In genomic region chr22:37559901-37560681, GRCh38 we compare ENCODE assay signal across 9 cellular contexts. TPM values are rescaled to one million over a fixed set of nuclear protein-coding genes. Genes with fewer than 3 reads are reported as not detected.
DNase-seq lines count a peak whose midpoint lies in the region; ATAC-seq, FAIRE-seq and TF ChIP-seq lines count a peak whose summit lies in the region.
"Had no signal": no experiment of that assay in that cellular context is flagged by ENCODE, and none has a peak within 500 bp of the region (broad histone marks: within the 10 kb centered on the region; RNA-seq: fewer than 3 reads in every experiment).

CDC42EP1 (plus strand) TSS chr22:37560480; CDS start chr22:37566350, 5,870 bp downstream.

- H3K4me2 ChIP-seq in K562 (ENCODE audit: insufficient read depth, low read length): peak within 1 kb of the TSS; percentile 92

- CTCF ChIA-PET in activated naive CD4-positive, alpha-beta T cell treated with anti-CD3 and anti-CD28 coated beads for 36 hours (lab: Charles Lee): interaction anchor here (1.1 to 16.1 kb wide), 4 partner anchors 15 to 70 kb away, joined by 3 to 496 read pairs (median 13); no protein-coding TSS in a partner anchor
- CTCF ChIA-PET in K562 (lab: Yijun Ruan, JAX; ENCODE audit: low intra/inter-chr PET ratio): interaction anchor here (0.9 kb wide), 1 partner anchor 22 kb away, joined by 3 read pairs; no protein-coding TSS in a partner anchor

- TF ChIP-seq POLR2A in K562 (conservative IDR thresholded peaks at IDR 0.05): no peak
- no peak for TF ChIP-seq POLR2A in GM12891 (IDR thresholded peaks at IDR 0.05; ENCODE audit: low read depth, low read length)

- TF ChIP-seq CTCF in K562 (IDR thresholded peaks at IDR 0.05 in 2 of 3, conservative IDR thresholded peaks at IDR 0.05 in 1 of 3; ENCODE audit: insufficient read depth in 2 of 3, low read depth in 1 of 3, low read length in 3 of 3): no peak

- no peak for DNase-seq in activated naive CD4-positive, alpha-beta T cell treated with anti-CD3 and anti-CD28 coated beads for 36 hours
- DNase-seq in activated naive CD4-positive, alpha-beta T cell (lab: John Stamatoyannopoulos, UW): no peak
- DNase-seq in K562 (ENCODE audit: extremely low read depth in 1 of 4, low spot score in 3 of 4) (peak; percentile 62 to 86 (median 83)), iPS DF 6.9 (ENCODE audit: low read depth, low spot score) (no peak), putamen (ENCODE audit: low spot score) (peak; percentile 86), GM12891 (ENCODE audit: insufficient read length, low spot score) (no peak), NCI-H1417 treated with DMSO at 0.1 percent for 48 hours (lab: John Stamatoyannopoulos, UW) (no peak)

- intact Hi-C loops in activated naive CD4-positive, alpha-beta T cell treated with anti-CD3 and anti-CD28 coated beads for 36 hours (cut with micrococcal nuclease): no loop called here
- intact Hi-C loops in K562 (cut with micrococcal nuclease): no loop called here

- peaks cover 26 to 39% of the 10 kb centered on the region in 2 experiments for H3K4me1 ChIP-seq in K562 (replicated peaks in 1 of 2; ENCODE audit: control insufficient read depth in 2 of 2, insufficient read depth in 2 of 2, low read length in 2 of 2)
- peaks cover 17% of the 10 kb centered on the region for H3K4me1 ChIP-seq in iPS DF 6.9 (ENCODE audit: control insufficient read depth, insufficient read depth, low read length)

- H3K27me3 ChIP-seq in K562 (ENCODE audit: control insufficient read depth in 2 of 2, insufficient read depth in 2 of 2, low read length in 2 of 2) (no peaks in the 10 kb centered on the region), iPS DF 6.9 (ENCODE audit: control insufficient read depth, insufficient read depth, low read length) (peaks cover 8% of the 10 kb centered on the region; the same call in 1 of the 2 replicates)

- ATAC-seq in K562 (peak; percentile 74), HG02610 (IDR thresholded peaks at IDR 0.05; ENCODE audit: unreplicated experiment) (no peak)

- H3K27ac ChIP-seq in K562 (ENCODE audit: extremely low read depth, low read depth, low read length) (peak within 1 kb of the TSS; percentile 97), iPS DF 6.9 (ENCODE audit: low read length) (no peak within 1 kb of the TSS)

- H3K9ac ChIP-seq in K562 (ENCODE audit: insufficient read depth in 1 of 2, low read depth in 2 of 2, low read length in 2 of 2): peak within 1 kb of the TSS; percentile 97

- peak within 1 kb of the TSS; percentile 72 for H2AFZ ChIP-seq in K562 (ENCODE audit: low read depth, low read length)

- H3K79me2 ChIP-seq in K562 (ENCODE audit: control insufficient read depth, insufficient read depth, low read length): peaks cover 46% of the 10 kb centered on the region

- peaks cover 13% of the 10 kb centered on the region for H3K4me1 Mint-ChIP-seq in activated naive CD4-positive, alpha-beta T cell treated with anti-CD3 and anti-CD28 coated beads for 36 hours (ENCODE audit: low read depth)

- no peak for TF ChIP-seq RAD21 in K562 (CRISPR knock-in tag; conservative IDR thresholded peaks at IDR 0.05 in 1 of 2, IDR thresholded peaks at IDR 0.05 in 1 of 2)

- H3K36me3 ChIP-seq in K562 (ENCODE audit: control insufficient read depth, insufficient read depth, low read length): peaks cover 24% of the 10 kb centered on the region; the same call in 2 of the 3 replicates
- H3K36me3 ChIP-seq in iPS DF 6.9 (ENCODE audit: control insufficient read depth, insufficient read depth, low read length): no peaks in the 10 kb centered on the region

- H3K9me3 Mint-ChIP-seq in activated naive CD4-positive, alpha-beta T cell treated with anti-CD3 and anti-CD28 coated beads for 36 hours: no peaks in the 10 kb centered on the region

- H3K9me1 ChIP-seq in K562 (ENCODE audit: control insufficient read depth, insufficient read depth, low read length): peaks cover 3% of the 10 kb centered on the region

- H3K27me3 Mint-ChIP-seq in activated naive CD4-positive, alpha-beta T cell treated with anti-CD3 and anti-CD28 coated beads for 36 hours (ENCODE audit: low read depth): peaks cover 33% of the 10 kb centered on the region

- H3K27ac Mint-ChIP-seq in activated naive CD4-positive, alpha-beta T cell treated with anti-CD3 and anti-CD28 coated beads for 36 hours: no peak within 1 kb of the TSS

- no peak for FAIRE-seq in K562 (lab: Jason Lieb, UNC)
- no peak for FAIRE-seq in GM12891 (lab: Jason Lieb, UNC)
- FAIRE-seq: endometrium had no signal

- in situ Hi-C loops in K562 (cut with MboI): no loop called here

- TF ChIP-seq EP300 in K562 (IDR thresholded peaks at IDR 0.05; ENCODE audit: low read length): no peak

- no peaks in the 10 kb centered on the region for H3K9me3 ChIP-seq in K562 (replicated peaks; ENCODE audit: control insufficient read depth, insufficient read depth, low read depth, low read length)
- no peaks in the 10 kb centered on the region for H3K9me3 ChIP-seq in iPS DF 6.9 (ENCODE audit: control insufficient read depth, insufficient read depth, low read length)

- BruUV-seq in K562 (replicated peaks; lab: Mats Ljungman, UMichigan): TSS peak; percentile 38

- H4K20me1 ChIP-seq in K562 (replicated peaks; ENCODE audit: control insufficient read depth, insufficient read depth, low read length): peaks cover 14% of the 10 kb centered on the region

- peak within 1 kb of the TSS; percentile 62 for H3K4me3 Mint-ChIP-seq in activated naive CD4-positive, alpha-beta T cell treated with anti-CD3 and anti-CD28 coated beads for 36 hours

- POLR2A ChIA-PET in K562 (lab: Yijun Ruan, JAX): interaction anchor here (0.6 to 1.1 kb wide), 2 partner anchors 10 to 11 kb away, joined by 3 to 4 read pairs; no protein-coding TSS in a partner anchor

- H3K4me3 ChIP-seq in K562 (peak within 1 kb of the TSS; percentile 83), iPS DF 6.9 (ENCODE audit: low read length) (peak within 1 kb of the TSS; percentile 31; the same call in 1 of the 2 replicates)

- no peaks in the 10 kb centered on the region for H3K36me3 Mint-ChIP-seq in activated naive CD4-positive, alpha-beta T cell treated with anti-CD3 and anti-CD28 coated beads for 36 hours (ENCODE audit: low read depth)

- 14% methylated on average over 13 of the region's 85 CpGs for WGBS in K562 (ENCODE audit: insufficient coverage, low coverage, missing lambda C conversion rate)
- no CpG with 5 or more reads among the region's 85 CpGs for WGBS in iPS DF 6.9 (ENCODE audit: insufficient coverage, insufficient read length)

TF ChIP-seq in K562, 482 proteins besides CTCF, POLR2A, EP300 and RAD21 (continues in another document):
- TF ChIP-seq RB1 (IDR thresholded peaks at IDR 0.05; ENCODE audit: low read depth): peak; percentile 16; the same call in 1 of the 2 replicates
- no peak for TF ChIP-seq SMARCA5 (IDR thresholded peaks at IDR 0.05)
- TF ChIP-seq MAZ (CRISPR knock-in tag; conservative IDR thresholded peaks at IDR 0.05 in 1 of 2, IDR thresholded peaks at IDR 0.05 in 1 of 2): peak; percentile 66 to 96; a peak in 3 of 4 replicates

TF ChIP-seq in GM12891, 5 proteins besides CTCF, POLR2A, EP300 and RAD21:
- TF ChIP-seq POLR2AphosphoS5 (IDR thresholded peaks at IDR 0.05; ENCODE audit: low read depth, low read length) (no peak), TAF1 (IDR thresholded peaks at IDR 0.05; ENCODE audit: low read depth, low read length) (no peak), SPI1 (IDR thresholded peaks at IDR 0.05; ENCODE audit: low read depth, low read length) (no peak), POU2F2 (IDR thresholded peaks at IDR 0.05; ENCODE audit: low read depth, low read length) (no peak), PAX5 (IDR thresholded peaks at IDR 0.05; ENCODE audit: insufficient read depth, low read length, severe bottlenecking) (no peak)

RNA-seq across cellular contexts. Expression of gene CDC42EP1, which starts in this region (rescaled TPM):
- total RNA-seq in activated naive CD4-positive, alpha-beta T cell treated with anti-CD3 and anti-CD28 coated beads for 36 hours: 1 to 10 TPM; 1.9 to 2.8 TPM
- 7.9 and 25.6 TPM in 2 replicates for total RNA-seq in K562 (2011; cell fraction: chromatin; rRNA removed; ENCODE audit: low replicate concordance)
- total RNA-seq in K562 (2011; cell fraction: nucleolus; rRNA removed): 22.5 and 24.0 TPM in 2 replicates
- 13.4 and 14.2 TPM in 2 replicates for total RNA-seq in K562 (2011; cell fraction: nucleoplasm; rRNA removed)
- total RNA-seq in K562 (2014; rRNA removed): 29.0 and 41.6 TPM in 2 replicates
- 2.7 and 3.2 TPM in 2 replicates for total RNA-seq in K562 (2014; rRNA removed; fragmentation: Illumina TruSeq; extraction: Trizol)
- total RNA-seq in K562 (2015; rRNA removed; fragmentation: Illumina TruSeq; extraction: Trizol): 7.3 and 8.3 TPM in 2 replicates
- 62.8 and 70.2 TPM in 2 replicates for total RNA-seq in K562 (2021)
- polyA plus RNA-seq in K562 (2011; rRNA removed): 4.0 and 13.8 TPM in 2 replicates
- polyA plus RNA-seq in K562 (2011; cell fraction: cytosol; rRNA removed): 6.0 and 18.2 TPM in 2 replicates
- 9.9 and 15.1 TPM in 2 replicates for polyA plus RNA-seq in K562 (2011; cell fraction: nucleus; rRNA removed)
- polyA plus RNA-seq in K562 (2012): 24.9 and 50.5 TPM in 2 replicates
- 18.4 and 49.9 TPM in 2 replicates for polyA plus RNA-seq in K562 (2014; fragmentation: Illumina TruSeq; extraction: Trizol)
- under 1 TPM; 0.67 to 0.69 TPM for polyA plus RNA-seq in K562 (2014; fragmentation: Nextera tagmentation; extraction: Ambion mirVana)
- 22.5 and 28.1 TPM in 2 replicates for polyA plus RNA-seq in K562 (2014; rRNA removed)
- polyA minus RNA-seq in K562 (2011; rRNA and poly(A)+ RNA removed): 1.9 and 2.3 TPM in 2 replicates
- polyA minus RNA-seq in K562 (2011; cell fraction: cytosol; rRNA and poly(A)+ RNA removed): 12.7 and 21.9 TPM in 2 replicates
- 10.2 and 10.6 TPM in 2 replicates for polyA minus RNA-seq in K562 (2011; cell fraction: nucleus; rRNA and poly(A)+ RNA removed)
- polyA plus RNA-seq in GM12891 (2012; ENCODE audit: low read depth, missing spikeins): not detected

Comparison
In these comparisons a context has a peak if more than half of its experiments do, and no peak if none do; other contexts are left out.
1. DNase-seq: peak in K562 (4 of 4) and putamen (single experiment); none in activated naive CD4-positive, alpha-beta T cell treated with anti-CD3 and anti-CD28 coated beads for 36 hours (single experiment), activated naive CD4-positive, alpha-beta T cell (0 of 4), iPS DF 6.9 (single experiment), GM12891 (single experiment) and NCI-H1417 treated with DMSO at 0.1 percent for 48 hours (single experiment).